ENCODE assay signal across 8 cellular contexts in the genomic region with DNA sequence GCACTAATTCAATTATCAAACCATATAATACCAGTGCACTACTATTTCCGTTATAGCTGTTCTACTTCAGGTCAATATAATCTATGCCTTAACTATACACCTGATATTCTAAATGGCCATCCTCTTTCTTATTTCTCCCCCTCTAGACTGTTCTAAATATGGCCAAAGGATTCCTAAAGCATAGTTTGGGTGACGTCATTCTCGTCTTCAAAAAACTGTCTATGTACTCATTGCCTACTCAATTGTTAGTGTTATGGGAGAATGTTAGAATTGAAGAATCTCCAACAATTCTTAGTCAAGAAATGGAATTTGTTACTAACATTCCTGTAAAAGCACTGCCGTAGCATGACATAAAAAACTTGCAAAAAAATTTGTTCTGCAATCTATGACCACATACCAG.
"Had no signal": no experiment of that assay in that cellular context is flagged by ENCODE, and none has a peak within 500 bp of the region (broad histone marks: within the 10 kb centered on the region; RNA-seq: fewer than 3 reads in every experiment).

No MANE protein-coding gene starts in this region.

- H3K4me3 ChIP-seq: GM23338 had no signal

- H2AFZ ChIP-seq: GM23338 had no signal

- H3K4me2 ChIP-seq: GM23338 had no signal

- FAIRE-seq: H1, H54 had no signal

- H3K27ac ChIP-seq: HL-60 had no signal

- ATAC-seq: GM23338, HCT116 had no signal

- DNase-seq: H9, Kasumi-1, KG1 had no signal
